Comparison of ENCODE assay signal across 8 cellular contexts in the genomic region with DNA sequence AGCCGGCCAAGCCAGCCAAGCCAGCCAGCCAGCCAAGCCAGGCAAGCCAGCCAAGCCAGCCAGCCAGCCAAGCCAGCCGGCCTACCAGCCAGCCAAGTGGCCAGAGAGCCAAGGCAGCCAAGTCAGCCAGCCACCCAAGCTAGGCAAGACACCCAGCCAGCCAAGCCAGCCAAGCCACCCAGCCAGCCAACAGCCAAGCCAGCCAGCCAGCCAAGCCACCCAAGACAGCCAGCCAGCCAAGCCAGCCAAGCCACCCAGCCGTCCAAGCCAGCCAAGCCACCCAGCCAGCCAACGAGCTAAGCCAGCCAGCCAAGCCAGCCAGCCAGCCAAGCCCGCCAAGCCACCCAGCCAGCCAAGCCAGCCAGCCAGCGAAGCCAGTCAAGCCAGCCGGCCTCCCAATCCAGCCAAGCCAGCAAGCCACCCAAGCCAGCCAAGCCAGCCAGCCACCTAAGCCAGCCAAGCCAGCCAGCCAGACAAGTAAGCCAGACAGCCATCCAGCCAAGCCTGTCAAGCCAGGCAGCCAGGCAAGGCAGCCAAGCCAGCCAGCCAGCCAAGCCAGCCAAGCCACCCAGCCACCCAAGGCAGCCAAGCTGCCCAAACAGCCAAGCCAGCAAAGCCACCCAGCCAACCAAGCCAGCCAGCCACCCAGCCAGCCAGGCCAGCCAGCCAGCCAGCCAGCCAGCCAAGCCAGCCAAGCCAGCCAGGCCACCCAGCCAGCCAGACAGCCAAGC.
A peak's percentile ranks its signal among the peaks of the same experiment; 100 is the strongest.
DNase-seq lines count a peak whose midpoint lies in the region; ATAC-seq lines count a peak whose summit lies in the region.

No MANE protein-coding gene starts in this region.

- no peak overlapping the region for H3K4me3 Mint-ChIP-seq in activated naive CD4-positive, alpha-beta T cell treated with anti-CD3 and anti-CD28 coated beads, Interleukin-2, amount 10 ng/mL, durations not matched to agents 7 days and 5 days

- peak; percentile 50 for DNase-seq in activated T-cell treated with anti-CD3 and anti-CD28 coated beads, Interleukin-2, amount 50 U/mL, for 1 hour
- DNase-seq in activated T-cell treated with anti-CD3 and anti-CD28 coated beads for 4 hours (no peak), left lobe of liver (ENCODE audit: low spot score) (peak; percentile 94), ureter (ENCODE audit: low spot score) (peak; percentile 85), NCI-H2107 treated with DMSO at 0.1 percent for 48 hours (lab: John Stamatoyannopoulos, UW; ENCODE audit: unreplicated experiment) (no peak), COR-L47 (lab: John Stamatoyannopoulos, UW) (no peak)
- peak; percentile 47 for DNase-seq in activated naive CD4-positive, alpha-beta T cell treated with anti-CD3 and anti-CD28 coated beads, Interleukin-2, amount 10 ng/mL, durations not matched to agents 7 days and 5 days

- CTCF ChIA-PET in activated naive CD4-positive, alpha-beta T cell treated with anti-CD3 and anti-CD28 coated beads, Interleukin-2, amount 10 ng/mL, durations not matched to agents 7 days and 5 days (lab: Charles Lee) = no interaction called here

- H3K4me1 Mint-ChIP-seq in activated naive CD4-positive, alpha-beta T cell treated with anti-CD3 and anti-CD28 coated beads, Interleukin-2, amount 10 ng/mL, durations not matched to agents 7 days and 5 days = no peaks in the 10 kb centered on the region

- H3K27me3 Mint-ChIP-seq in activated naive CD4-positive, alpha-beta T cell treated with anti-CD3 and anti-CD28 coated beads, Interleukin-2, amount 10 ng/mL, durations not matched to agents 7 days and 5 days = no peaks in the 10 kb centered on the region

- ATAC-seq in left lobe of liver (peak; percentile 55), GM21717 (IDR thresholded peaks at IDR 0.05; ENCODE audit: unreplicated experiment) (no peak)

- no peak overlapping the region for H3K27ac Mint-ChIP-seq in activated naive CD4-positive, alpha-beta T cell treated with anti-CD3 and anti-CD28 coated beads, Interleukin-2, amount 10 ng/mL, durations not matched to agents 7 days and 5 days

- H3K36me3 Mint-ChIP-seq in activated naive CD4-positive, alpha-beta T cell treated with anti-CD3 and anti-CD28 coated beads, Interleukin-2, amount 10 ng/mL, durations not matched to agents 7 days and 5 days = no peaks in the 10 kb centered on the region

- H3K9me3 Mint-ChIP-seq in activated naive CD4-positive, alpha-beta T cell treated with anti-CD3 and anti-CD28 coated beads, Interleukin-2, amount 10 ng/mL, durations not matched to agents 7 days and 5 days = peaks cover 7% of the 10 kb centered on the region

Comparison
In these comparisons a context has a peak if more than half of its experiments do, and no peak if none do; other contexts are left out.
1. DNase-seq: peak in activated T-cell treated with anti-CD3 and anti-CD28 coated beads, Interleukin-2, amount 50 U/mL, for 1 hour (single experiment), activated naive CD4-positive, alpha-beta T cell treated with anti-CD3 and anti-CD28 coated beads, Interleukin-2, amount 10 ng/mL, durations not matched to agents 7 days and 5 days (single experiment), left lobe of liver (single experiment) and ureter (single experiment); none in activated T-cell treated with anti-CD3 and anti-CD28 coated beads for 4 hours (single experiment), NCI-H2107 treated with DMSO at 0.1 percent for 48 hours (single experiment) and COR-L47 (single experiment).